In genomic region chr2:121648611-121649401, GRCh38 we compare ENCODE assay signal across 1 cellular context.
TF ChIP-seq lines count a peak whose summit lies in the region.

No MANE protein-coding gene starts in this region.

TF ChIP-seq in H1, 55 proteins besides CTCF, POLR2A, EP300 and RAD21 (continued from another document):
- TF ChIP-seq TAF1 (IDR thresholded peaks at IDR 0.05; ENCODE audit: low read depth, low read length) (0 out of 2 replicates have a peak, but pooled peaks have one; percentile 45), KDM5A (IDR thresholded peaks at IDR 0.05; ENCODE audit: low read length) (no peak), RNF2 (IDR thresholded peaks at IDR 0.05; ENCODE audit: borderline replicate concordance, low read depth, low read length, missing control alignments, poor library complexity, severe bottlenecking) (no peak), GABPA (IDR thresholded peaks at IDR 0.05; ENCODE audit: borderline replicate concordance, insufficient read depth, low read length) (no peak), EGR1 (IDR thresholded peaks at IDR 0.05; ENCODE audit: borderline replicate concordance, low read depth, low read length) (no peak), CHD2 (IDR thresholded peaks at IDR 0.05; ENCODE audit: low read length) (no peak), KDM1A (IDR thresholded peaks at IDR 0.05; ENCODE audit: borderline replicate concordance, low read length) (no peak), GTF2F1 (IDR thresholded peaks at IDR 0.05; ENCODE audit: borderline replicate concordance, low read depth, low read length) (no peak), CTBP2 (IDR thresholded peaks at IDR 0.05; ENCODE audit: borderline replicate concordance, insufficient read depth, insufficient read length, low read length) (no peak), CBX8 (IDR thresholded peaks at IDR 0.05; ENCODE audit: borderline replicate concordance, low read depth, low read length) (no peak), SAP30 (IDR thresholded peaks at IDR 0.05; ENCODE audit: insufficient read depth, insufficient replicate concordance, low read length) (no peak), KDM4A (IDR thresholded peaks at IDR 0.05; ENCODE audit: low read depth, low read length, severe bottlenecking) (peak; percentile 45), NRF1 (IDR thresholded peaks at IDR 0.05; ENCODE audit: low read depth, low read length) (no peak), SP4 (IDR thresholded peaks at IDR 0.05; ENCODE audit: low read length) (no peak), SP2 (IDR thresholded peaks at IDR 0.05; ENCODE audit: low read length) (no peak), TEAD4 (IDR thresholded peaks at IDR 0.05; ENCODE audit: low read depth, low read length) (no peak), YY1 (IDR thresholded peaks at IDR 0.05; ENCODE audit: low read depth, low read length) (0 out of 2 replicates have a peak, but pooled peaks have one; percentile 12), FOSL1 (IDR thresholded peaks at IDR 0.05; ENCODE audit: insufficient read depth, low read depth, low read length) (no peak), ASH2L (IDR thresholded peaks at IDR 0.05; ENCODE audit: low read length) (no peak), CBX5 (IDR thresholded peaks at IDR 0.05; ENCODE audit: low read depth, low read length) (no peak), RBBP5 (IDR thresholded peaks at IDR 0.05; ENCODE audit: borderline replicate concordance, low read depth, low read length) (no peak; the same call in 1 of the 2 replicates), ATF2 (IDR thresholded peaks at IDR 0.05; ENCODE audit: low read length) (no peak), SIRT6 (IDR thresholded peaks at IDR 0.05; ENCODE audit: low read length) (no peak), SIN3A (conservative IDR thresholded peaks at IDR 0.05 in 1 of 2, IDR thresholded peaks at IDR 0.05 in 1 of 2; ENCODE audit: low read depth in 1 of 2, low read length in 2 of 2) (peak in 1 of 2 experiments; percentile 64; a peak in 1 of 4 replicates), PHF8 (conservative IDR thresholded peaks at IDR 0.05; ENCODE audit: low read depth, low read length) (peak; percentile 65), SP1 (IDR thresholded peaks at IDR 0.05; ENCODE audit: low read depth, low read length) (no peak), CHD7 (IDR thresholded peaks at IDR 0.05; ENCODE audit: insufficient replicate concordance, low read length) (no peak), CHD1 (IDR thresholded peaks at IDR 0.05; ENCODE audit: low read depth, low read length) (no peak)
- TF ChIP-seq, protein P1, sequence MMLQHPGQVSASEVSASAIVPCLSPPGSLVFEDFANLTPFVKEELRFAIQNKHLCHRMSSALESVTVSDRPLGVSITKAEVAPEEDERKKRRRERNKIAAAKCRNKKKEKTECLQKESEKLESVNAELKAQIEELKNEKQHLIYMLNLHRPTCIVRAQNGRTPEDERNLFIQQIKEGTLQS (IDR thresholded peaks at IDR 0.05; ENCODE audit: insufficient read depth, low read depth, low read length) = no peak
- TF ChIP-seq, protein P2, sequence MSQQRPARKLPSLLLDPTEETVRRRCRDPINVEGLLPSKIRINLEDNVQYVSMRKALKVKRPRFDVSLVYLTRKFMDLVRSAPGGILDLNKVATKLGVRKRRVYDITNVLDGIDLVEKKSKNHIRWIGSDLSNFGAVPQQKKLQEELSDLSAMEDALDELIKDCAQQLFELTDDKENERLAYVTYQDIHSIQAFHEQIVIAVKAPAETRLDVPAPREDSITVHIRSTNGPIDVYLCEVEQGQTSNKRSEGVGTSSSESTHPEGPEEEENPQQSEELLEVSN (IDR thresholded peaks at IDR 0.05) = no peak
